ENCODE assay signal across 11 cellular contexts in genomic region chr12:26120561-26121274, GRCh38. TPM values are rescaled to one million over a fixed set of nuclear protein-coding genes. Genes with fewer than 3 reads are reported as not detected.
A peak's percentile ranks its signal among the peaks of the same experiment; 100 is the strongest.
DNase-seq lines count a peak whose midpoint lies in the region; FAIRE-seq and TF ChIP-seq lines count a peak whose summit lies in the region.
"Had no signal": no experiment of that assay in that cellular context is flagged by ENCODE, and none has a peak within 500 bp of the region (broad histone marks: within the 10 kb centered on the region; RNA-seq: fewer than 3 reads in every experiment).

No MANE protein-coding gene starts in this region.

- no peak overlapping the region for H3K9ac ChIP-seq in kidney (ENCODE audit: low read length in 2 of 2)

- no peak for FAIRE-seq in kidney (lab: Jason Lieb, UNC)
- FAIRE-seq: frontal cortex had no signal

- DNase-seq in G401 (ENCODE audit: low spot score) (peak; percentile 72), hepatocyte (ENCODE audit: low spot score) (no peak), retinal pigment epithelial cell (ENCODE audit: low read depth) (no peak), NCI-H146 treated with DMSO at 0.1 percent for 48 hours (lab: John Stamatoyannopoulos, UW; ENCODE audit: unreplicated experiment) (no peak), occipital lobe (lab: John Stamatoyannopoulos, UW) (no peak), DMS 273 (lab: John Stamatoyannopoulos, UW; ENCODE audit: unreplicated experiment) (no peak), kidney (no peak)
- DNase-seq: cerebellar nuclear complex had no signal

- H2AFZ ChIP-seq in hepatocyte, result no peak overlapping the region

- H3K4me1 ChIP-seq in hepatocyte (ENCODE audit: insufficient read depth) (peaks cover 9% of the 10 kb centered on the region), kidney (ENCODE audit: control insufficient read depth in 1 of 2, insufficient read depth in 1 of 2, low read depth in 1 of 2, low read length in 2 of 2) (peaks cover 4 to 7% of the 10 kb centered on the region in 2 donors)

- WGBS in hepatocyte (ENCODE audit: low lambda C conversion rate, missing lambda C conversion rate), result 65% methylated on average over 4 of the region's 4 CpGs

- peaks cover 37% of the 10 kb centered on the region for H3K27me3 ChIP-seq in hepatocyte

- no peaks in the 10 kb centered on the region for H3K9me3 ChIP-seq in hepatocyte (ENCODE audit: low read depth)
- H3K9me3 ChIP-seq in kidney (ENCODE audit: control insufficient read depth in 1 of 2, low read length in 2 of 2), result no peaks in the 10 kb centered on the region

- no peak for TF ChIP-seq CTCF in VCaP (conservative IDR thresholded peaks at IDR 0.05)
- TF ChIP-seq CTCF in hepatocyte (IDR thresholded peaks at IDR 0.05; ENCODE audit: poor library complexity), result no peak
- no peak for TF ChIP-seq CTCF in retinal pigment epithelial cell (conservative IDR thresholded peaks at IDR 0.05; ENCODE audit: low read depth, low read length)
- TF ChIP-seq CTCF in kidney (IDR thresholded peaks at IDR 0.05; ENCODE audit: borderline replicate concordance, extremely low read depth, insufficient read depth), result no peak

- intact Hi-C loops in kidney (cut with DNase I), result no loop called here

- no peaks in the 10 kb centered on the region for H4K20me1 ChIP-seq in hepatocyte (ENCODE audit: insufficient read depth, poor library complexity, severe bottlenecking)

- H3K9me2 ChIP-seq in hepatocyte (replicated peaks; ENCODE audit: insufficient read depth), result no peaks in the 10 kb centered on the region

- in situ Hi-C loops in G401 (cut with HindIII; ENCODE audit: low sequenced_read_pairs), result no loop called here

- no peaks in the 10 kb centered on the region for H3K36me3 ChIP-seq in hepatocyte (replicated peaks; ENCODE audit: insufficient read depth, low read depth)
- H3K36me3 ChIP-seq in kidney (ENCODE audit: control insufficient read depth in 1 of 2, insufficient read depth in 2 of 2, low read length in 2 of 2), result no peaks in the 10 kb centered on the region

- peak overlapping the region; percentile 93 for H3K4me2 ChIP-seq in hepatocyte

- H3K27ac ChIP-seq in VCaP, result peak overlapping the region; percentile 95; the same call in 1 of the 2 replicates
- no peak overlapping the region for H3K27ac ChIP-seq in hepatocyte
- H3K27ac ChIP-seq in kidney (ENCODE audit: low read depth in 2 of 2, low read length in 2 of 2), result no peak overlapping the region

- no peaks in the 10 kb centered on the region for H3K79me2 ChIP-seq in hepatocyte

- H3K4me3 ChIP-seq in hepatocyte (no peak overlapping the region), retinal pigment epithelial cell (ENCODE audit: low read length) (peak overlapping the region; percentile 57), kidney (ENCODE audit: low read length in 2 of 2) (no peak overlapping the region)

RNA-seq across cellular contexts. Expression of gene BHLHE41, which starts 4.1 kb away (rescaled TPM):
- total RNA-seq in G401 (2014; rRNA removed; shearing (Covaris generic)), result 1.4 and 2.8 TPM in 2 replicates
- total RNA-seq in hepatocyte (1.6 and 2.4 TPM in 2 replicates), occipital lobe (1.1 TPM), kidney (34.3 TPM)
- polyA plus RNA-seq in hepatocyte (3.6 and 4.9 TPM in 2 replicates), kidney (ENCODE audit: insufficient read depth, low read depth, low replicate concordance) (2.2 TPM)
- total RNA-seq: OCI-LY7 had no signal
